ENCODE assay signal across 26 cellular contexts in the genomic region with DNA sequence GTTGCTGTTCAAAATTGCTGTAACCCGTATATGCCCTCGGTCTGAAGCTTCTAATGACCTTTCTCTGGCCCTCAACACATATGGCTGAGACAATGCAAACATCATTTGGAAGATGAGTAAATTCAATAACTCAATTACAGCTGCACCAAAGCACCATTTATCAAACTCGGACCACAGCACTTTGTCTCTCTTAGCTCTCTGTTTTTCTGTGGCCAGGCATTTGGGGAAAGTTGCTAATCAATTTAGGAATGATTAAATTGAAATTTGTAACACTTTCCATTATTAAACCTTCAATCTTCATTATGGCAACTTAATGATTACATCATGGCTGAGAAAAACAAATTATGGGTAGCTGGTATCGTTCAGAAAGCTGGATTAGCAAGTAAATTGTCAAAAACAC.
"Had no signal": no experiment of that assay in that cellular context is flagged by ENCODE, and none has a peak within 500 bp of the region (broad histone marks: within the 10 kb centered on the region; RNA-seq: fewer than 3 reads in every experiment).

No MANE protein-coding gene starts in this region.

- H3K27ac ChIP-seq: ascending aorta, colonic mucosa, epithelial cell of prostate, lower lobe of right lung, neural progenitor cell, prostate gland, tibial artery had no signal

- DNase-seq: activated B cell treated with CpG ODN at 0.5 μM for 24 hours; activated CD4-positive, alpha-beta T cell treated with anti-CD3 and anti-CD28 coated beads for 4 hours; activated CD4-positive, alpha-beta T cell treated with anti-CD3 and anti-CD28 coated beads, Interleukin-2, amount 50 U/mL, for 48 hours; activated CD8-positive, alpha-beta memory T cell treated with anti-CD3 and anti-CD28 coated beads, Interleukin-2, amount 50 U/mL, for 48 hours; activated naive CD4-positive, alpha-beta T cell; activated T-cell treated with anti-CD3 and anti-CD28 coated beads, Interleukin-2, amount 50 U/mL, for 4 hours; adrenal gland; colonic mucosa; endodermal cell; heart left ventricle; left colon; lower lobe of right lung; mesendoderm; naive B cell; stimulated activated CD4-positive, alpha-beta T cell treated with anti-CD3 and anti-CD28 coated beads, Interleukin-4, amount 100 ng/mL, for 4 hours; stimulated activated naive CD8-positive, alpha-beta T cell treated with anti-CD3 and anti-CD28 coated beads, Interleukin-15, Interleukin-2, amounts not matched to agents 100 U/mL and 50 U/mL, for 24 hours; T-helper 17 cell; tibial artery had no signal

- H3K4me1 ChIP-seq: breast epithelium, colonic mucosa, lower lobe of right lung, neural progenitor cell, prostate gland had no signal

- H3K27ac Mint-ChIP-seq: activated B cell treated with CpG ODN at 0.5 μM for 24 hours; activated naive CD8-positive, alpha-beta T cell; activated T-helper 2 cell treated with anti-CD3 and anti-CD28 coated beads, Interferon-gamma antibody, Interleukin-2, Interleukin-4, amounts not matched to agents 10 μg/mL and 5 μg/mL and 100 μg/mL, durations not matched to agents 14 hours and 24 hours and 36 hours; endodermal cell; naive B cell; neural progenitor cell; T-helper 17 cell had no signal

- H3K4me3 ChIP-seq: adrenal gland, ascending aorta, breast epithelium, colonic mucosa, gastroesophageal sphincter, heart left ventricle, lower lobe of right lung, neural progenitor cell, prostate gland, tibial artery had no signal

- H3K9me3 ChIP-seq: adrenal gland, ascending aorta, breast epithelium, colonic mucosa, gastroesophageal sphincter, heart left ventricle, lower lobe of right lung, prostate gland, tibial artery had no signal

- ATAC-seq: activated T-cell treated with anti-CD3 and anti-CD28 coated beads, Interleukin-2, amount 50 U/mL, for 4 hours; gastroesophageal sphincter; left colon; lower lobe of right lung; stimulated activated naive CD8-positive, alpha-beta T cell treated with anti-CD3 and anti-CD28 coated beads, Interleukin-15, Interleukin-2, amounts not matched to agents 100 U/mL and 50 U/mL, for 24 hours; T-helper 17 cell had no signal

- H3K36me3 ChIP-seq: adrenal gland, ascending aorta, breast epithelium, colonic mucosa, gastroesophageal sphincter, heart left ventricle, lower lobe of right lung, neural progenitor cell, prostate gland, tibial artery had no signal

- H3K4me3 Mint-ChIP-seq: activated B cell treated with CpG ODN at 0.5 μM for 24 hours; activated naive CD8-positive, alpha-beta T cell; activated T-cell treated with anti-CD3 and anti-CD28 coated beads, Interleukin-2, amount 50 U/mL, for 4 hours; endodermal cell; naive B cell; neural progenitor cell; T-helper 17 cell had no signal

- H3K36me3 Mint-ChIP-seq: activated naive CD8-positive, alpha-beta T cell; naive B cell; neural progenitor cell had no signal

- H3K9ac ChIP-seq: neural progenitor cell had no signal

- H3K27me3 ChIP-seq: adrenal gland, ascending aorta, breast epithelium, colonic mucosa, gastroesophageal sphincter, heart left ventricle, neural progenitor cell, tibial artery had no signal

- H3K4me1 Mint-ChIP-seq: activated B cell treated with CpG ODN at 0.5 μM for 24 hours, naive B cell, T-helper 17 cell had no signal

- H3K9me3 Mint-ChIP-seq: activated B cell treated with CpG ODN at 0.5 μM for 24 hours; activated T-cell treated with anti-CD3 and anti-CD28 coated beads, Interleukin-2, amount 50 U/mL, for 4 hours; activated T-helper 2 cell treated with anti-CD3 and anti-CD28 coated beads, Interferon-gamma antibody, Interleukin-2, Interleukin-4, amounts not matched to agents 10 μg/mL and 5 μg/mL and 100 μg/mL, durations not matched to agents 14 hours and 24 hours and 36 hours; neural progenitor cell had no signal
